ENCODE assay signal across 1 cellular context in the genomic region with DNA sequence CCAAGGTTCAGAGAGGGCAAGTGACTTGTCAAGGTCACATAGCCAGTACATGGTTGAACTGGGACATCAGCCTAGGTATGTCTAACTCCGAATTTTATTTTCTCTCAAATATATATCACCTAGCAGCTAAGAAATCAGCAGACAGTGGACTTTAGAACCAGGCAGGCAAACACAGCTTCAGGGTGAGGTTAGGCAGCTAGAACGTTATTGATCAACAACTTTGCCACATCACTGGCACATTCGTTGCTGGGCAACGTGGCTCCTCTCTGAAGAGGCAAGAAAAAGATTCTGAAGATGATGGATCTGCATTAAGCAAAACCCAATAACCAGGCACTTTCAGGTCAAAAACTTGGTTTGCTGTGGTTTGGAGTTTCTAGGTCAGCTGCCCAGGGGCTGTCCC.
TF ChIP-seq lines count a peak whose summit lies in the region.

No MANE protein-coding gene starts in this region.

TF ChIP-seq in liver, 16 proteins besides CTCF, POLR2A, EP300 and RAD21 (continued from another document):
- no peak for TF ChIP-seq YY1 (IDR thresholded peaks at IDR 0.05)
- TF ChIP-seq NR2F2 (IDR thresholded peaks at IDR 0.05), result no peak
- TF ChIP-seq, protein P1, sequence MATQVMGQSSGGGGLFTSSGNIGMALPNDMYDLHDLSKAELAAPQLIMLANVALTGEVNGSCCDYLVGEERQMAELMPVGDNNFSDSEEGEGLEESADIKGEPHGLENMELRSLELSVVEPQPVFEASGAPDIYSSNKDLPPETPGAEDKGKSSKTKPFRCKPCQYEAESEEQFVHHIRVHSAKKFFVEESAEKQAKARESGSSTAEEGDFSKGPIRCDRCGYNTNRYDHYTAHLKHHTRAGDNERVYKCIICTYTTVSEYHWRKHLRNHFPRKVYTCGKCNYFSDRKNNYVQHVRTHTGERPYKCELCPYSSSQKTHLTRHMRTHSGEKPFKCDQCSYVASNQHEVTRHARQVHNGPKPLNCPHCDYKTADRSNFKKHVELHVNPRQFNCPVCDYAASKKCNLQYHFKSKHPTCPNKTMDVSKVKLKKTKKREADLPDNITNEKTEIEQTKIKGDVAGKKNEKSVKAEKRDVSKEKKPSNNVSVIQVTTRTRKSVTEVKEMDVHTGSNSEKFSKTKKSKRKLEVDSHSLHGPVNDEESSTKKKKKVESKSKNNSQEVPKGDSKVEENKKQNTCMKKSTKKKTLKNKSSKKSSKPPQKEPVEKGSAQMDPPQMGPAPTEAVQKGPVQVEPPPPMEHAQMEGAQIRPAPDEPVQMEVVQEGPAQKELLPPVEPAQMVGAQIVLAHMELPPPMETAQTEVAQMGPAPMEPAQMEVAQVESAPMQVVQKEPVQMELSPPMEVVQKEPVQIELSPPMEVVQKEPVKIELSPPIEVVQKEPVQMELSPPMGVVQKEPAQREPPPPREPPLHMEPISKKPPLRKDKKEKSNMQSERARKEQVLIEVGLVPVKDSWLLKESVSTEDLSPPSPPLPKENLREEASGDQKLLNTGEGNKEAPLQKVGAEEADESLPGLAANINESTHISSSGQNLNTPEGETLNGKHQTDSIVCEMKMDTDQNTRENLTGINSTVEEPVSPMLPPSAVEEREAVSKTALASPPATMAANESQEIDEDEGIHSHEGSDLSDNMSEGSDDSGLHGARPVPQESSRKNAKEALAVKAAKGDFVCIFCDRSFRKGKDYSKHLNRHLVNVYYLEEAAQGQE (IDR thresholded peaks at IDR 0.05), result no peak
- TF ChIP-seq, protein P2, sequence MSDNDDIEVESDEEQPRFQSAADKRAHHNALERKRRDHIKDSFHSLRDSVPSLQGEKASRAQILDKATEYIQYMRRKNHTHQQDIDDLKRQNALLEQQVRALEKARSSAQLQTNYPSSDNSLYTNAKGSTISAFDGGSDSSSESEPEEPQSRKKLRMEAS (IDR thresholded peaks at IDR 0.05), result no peak
- no peak for TF ChIP-seq EGR1 (IDR thresholded peaks at IDR 0.05; ENCODE audit: low read depth in 2 of 2)
- no peak for TF ChIP-seq GABPA (IDR thresholded peaks at IDR 0.05 in 1 of 2, conservative IDR thresholded peaks at IDR 0.05 in 1 of 2)
- no peak for TF ChIP-seq FOXA2 (IDR thresholded peaks at IDR 0.05)
